In genomic region chr12:116760621-116761020, GRCh38 we compare ENCODE assay signal across 18 cellular contexts. TPM values are rescaled to one million over a fixed set of nuclear protein-coding genes. Genes with fewer than 3 reads are reported as not detected.
DNase-seq lines count a peak whose midpoint lies in the region; ATAC-seq and TF ChIP-seq lines count a peak whose summit lies in the region.
"Had no signal": no experiment of that assay in that cellular context is flagged by ENCODE, and none has a peak within 500 bp of the region (broad histone marks: within the 10 kb centered on the region; RNA-seq: fewer than 3 reads in every experiment).

No MANE protein-coding gene starts in this region.

- H3K9me3 Mint-ChIP-seq in activated T-helper 1 cell treated with anti-CD3 and anti-CD28 coated beads, Interleukin-12 subunit alpha, Interleukin-12 subunit beta, Interleukin-2, Interleukin-4 antibody, amounts not matched to agents 30 ng/mL and 10 ng/mL and 1 ng/mL, durations not matched to agents 14 hours and 24 hours and 36 hours: no peaks in the 10 kb centered on the region
- H3K9me3 Mint-ChIP-seq in memory B cell: no peaks in the 10 kb centered on the region
- H3K9me3 Mint-ChIP-seq: dendritic cell treated with granulocyte-macrophage colony-stimulating factor and Interleukin-4, amounts not matched to agents 40 ng/mL and 50 ng/mL, for 4 days had no signal

- H3K9me3 ChIP-seq in right cardiac atrium (ENCODE audit: control insufficient read depth, low read length): no peaks in the 10 kb centered on the region
- H3K9me3 ChIP-seq in tibial artery: no peaks in the 10 kb centered on the region

- no peak overlapping the region for H3K4me3 ChIP-seq in right cardiac atrium (ENCODE audit: low read length)
- peak overlapping the region; percentile 41 to 42 for H3K4me3 ChIP-seq in tibial artery

- no peaks in the 10 kb centered on the region for H3K36me3 ChIP-seq in tibial artery

- intact Hi-C loops in right cardiac atrium (cut with DNase I): no loop called here
- intact Hi-C loops in cardiac septum (cut with DNase I): no loop called here
- intact Hi-C loops in activated T-helper 1 cell treated with anti-CD3 and anti-CD28 coated beads, Interleukin-12 subunit alpha, Interleukin-12 subunit beta, Interleukin-2, Interleukin-4 antibody, amounts not matched to agents 30 ng/mL and 10 ng/mL and 1 ng/mL, durations not matched to agents 14 hours and 24 hours and 36 hours (cut with micrococcal nuclease): no loop called here
- intact Hi-C loops in tibial artery (cut with DNase I; ENCODE audit: low total_unique reads): no loop called here

- no peak for TF ChIP-seq CTCF in tibial artery (IDR thresholded peaks at IDR 0.05)

- no peaks in the 10 kb centered on the region for H3K36me3 Mint-ChIP-seq in activated T-helper 1 cell treated with anti-CD3 and anti-CD28 coated beads, Interleukin-12 subunit alpha, Interleukin-12 subunit beta, Interleukin-2, Interleukin-4 antibody, amounts not matched to agents 30 ng/mL and 10 ng/mL and 1 ng/mL, durations not matched to agents 14 hours and 24 hours and 36 hours (ENCODE audit: low read depth)
- H3K36me3 Mint-ChIP-seq in memory B cell: peaks cover 21% of the 10 kb centered on the region

- H3K27me3 ChIP-seq in right cardiac atrium (ENCODE audit: control insufficient read depth, insufficient read depth) (no peaks in the 10 kb centered on the region), tibial artery (no peaks in the 10 kb centered on the region)
- H3K27me3 ChIP-seq: foreskin keratinocyte had no signal

- no peaks in the 10 kb centered on the region for H3K27me3 Mint-ChIP-seq in activated T-helper 1 cell treated with anti-CD3 and anti-CD28 coated beads, Interleukin-12 subunit alpha, Interleukin-12 subunit beta, Interleukin-2, Interleukin-4 antibody, amounts not matched to agents 30 ng/mL and 10 ng/mL and 1 ng/mL, durations not matched to agents 14 hours and 24 hours and 36 hours (ENCODE audit: insufficient read depth)
- H3K27me3 Mint-ChIP-seq in memory B cell: no peaks in the 10 kb centered on the region

- no peak overlapping the region for H3K27ac Mint-ChIP-seq in activated T-helper 1 cell treated with anti-CD3 and anti-CD28 coated beads, Interleukin-12 subunit alpha, Interleukin-12 subunit beta, Interleukin-2, Interleukin-4 antibody, amounts not matched to agents 30 ng/mL and 10 ng/mL and 1 ng/mL, durations not matched to agents 14 hours and 24 hours and 36 hours
- H3K27ac Mint-ChIP-seq in memory B cell: no peak overlapping the region
- H3K27ac Mint-ChIP-seq: dendritic cell treated with granulocyte-macrophage colony-stimulating factor and Interleukin-4, amounts not matched to agents 40 ng/mL and 50 ng/mL, for 4 days had no signal

- H3K4me3 Mint-ChIP-seq in activated T-helper 1 cell treated with anti-CD3 and anti-CD28 coated beads, Interleukin-12 subunit alpha, Interleukin-12 subunit beta, Interleukin-2, Interleukin-4 antibody, amounts not matched to agents 30 ng/mL and 10 ng/mL and 1 ng/mL, durations not matched to agents 14 hours and 24 hours and 36 hours: peak overlapping the region; percentile 76
- H3K4me3 Mint-ChIP-seq in memory B cell: peak overlapping the region; percentile 3

- ATAC-seq in right cardiac atrium (peak; percentile 33 to 42), memory B cell (ENCODE audit: low read depth) (no peak), HG02610 (IDR thresholded peaks at IDR 0.05; ENCODE audit: unreplicated experiment) (no peak)
- ATAC-seq: foreskin keratinocyte had no signal

- WGBS in right cardiac atrium: 60% methylated on average over 11 of the region's 11 CpGs

- peaks cover 15% of the 10 kb centered on the region for H3K4me1 Mint-ChIP-seq in activated T-helper 1 cell treated with anti-CD3 and anti-CD28 coated beads, Interleukin-12 subunit alpha, Interleukin-12 subunit beta, Interleukin-2, Interleukin-4 antibody, amounts not matched to agents 30 ng/mL and 10 ng/mL and 1 ng/mL, durations not matched to agents 14 hours and 24 hours and 36 hours (ENCODE audit: low read depth)
- H3K4me1 Mint-ChIP-seq in memory B cell: peaks cover 8% of the 10 kb centered on the region

- no peaks in the 10 kb centered on the region for H3K4me1 ChIP-seq in right cardiac atrium (ENCODE audit: control insufficient read depth, insufficient read depth, low read length)
- peaks cover 0 to 15% (median 9%) of the 10 kb centered on the region in 4 donors for H3K4me1 ChIP-seq in tibial artery
- H3K4me1 ChIP-seq: foreskin keratinocyte had no signal

- DNase-seq in right cardiac atrium (no peak), cardiac septum (ENCODE audit: low spot score) (no peak), memory B cell (ENCODE audit: low spot score in 2 of 2) (no peak), tibial artery (no peak), occipital lobe (lab: John Stamatoyannopoulos, UW) (no peak), NCI-H1694 (lab: John Stamatoyannopoulos, UW) (no peak)
- no peak for DNase-seq in activated T-helper 1 cell treated with anti-CD3 and anti-CD28 coated beads, Interleukin-12 subunit alpha, Interleukin-12 subunit beta, Interleukin-2, Interleukin-4 antibody, amounts not matched to agents 30 ng/mL and 10 ng/mL and 1 ng/mL, durations not matched to agents 14 hours and 24 hours and 36 hours (ENCODE audit: low spot score)
- DNase-seq: activated gamma-delta T cell; foreskin keratinocyte; GOT3; KBM-7; NCI-H2081 treated with DMSO at 0.1 percent for 48 hours; NCI-H526; stimulated activated CD4-positive, alpha-beta T cell treated with anti-CD3 and anti-CD28 coated beads, Interleukin-4, amount 100 ng/mL, for 24 hours; WERI-Rb-1 had no signal

- no peak overlapping the region for H3K27ac ChIP-seq in right cardiac atrium (ENCODE audit: low read length)
- peak overlapping the region; percentile 44 to 73 for H3K27ac ChIP-seq in tibial artery
- H3K27ac ChIP-seq: foreskin keratinocyte, skin epidermis, WERI-Rb-1 had no signal

RNA-seq across cellular contexts. Expression of gene RNFT2, which starts 22.5 kb away (rescaled TPM):
- total RNA-seq in right cardiac atrium (1 to 10 TPM; 1.4 to 3.8 (median 2.5) TPM), cardiac septum (0.78 TPM), occipital lobe (36.0 TPM)
- 0.81 TPM for polyA plus RNA-seq in right cardiac atrium
- total RNA-seq in activated T-helper 1 cell treated with anti-CD3 and anti-CD28 coated beads, Interleukin-12 subunit alpha, Interleukin-12 subunit beta, Interleukin-2, Interleukin-4 antibody, amounts not matched to agents 30 ng/mL and 10 ng/mL and 1 ng/mL, durations not matched to agents 14 hours and 24 hours and 36 hours: 8.0 and 11.8 TPM in 2 replicates

RNA-seq across cellular contexts. Expression of gene SPRING1, which starts 22.8 kb away (rescaled TPM):
- total RNA-seq in right cardiac atrium (10 to 100 TPM in 2 of 4 donors, 1 to 10 TPM in 2; 9.2 to 16.0 (median 10.3) TPM), cardiac septum (10.5 TPM), occipital lobe (27.6 TPM)
- 7.5 TPM for polyA plus RNA-seq in right cardiac atrium
- total RNA-seq in activated T-helper 1 cell treated with anti-CD3 and anti-CD28 coated beads, Interleukin-12 subunit alpha, Interleukin-12 subunit beta, Interleukin-2, Interleukin-4 antibody, amounts not matched to agents 30 ng/mL and 10 ng/mL and 1 ng/mL, durations not matched to agents 14 hours and 24 hours and 36 hours: 31.0 and 39.0 TPM in 2 replicates

Comparison
In these comparisons a context has a peak if more than half of its experiments do, and no peak if none do; other contexts are left out.
1. ATAC-seq: peak in right cardiac atrium (2 of 2); none in memory B cell (single experiment) and HG02610 (single experiment).